ENCODE assay signal across 21 cellular contexts in genomic region chr17:71081666-71082065, GRCh38.
"Had no signal": no experiment of that assay in that cellular context is flagged by ENCODE, and none has a peak within 500 bp of the region (broad histone marks: within the 10 kb centered on the region; RNA-seq: fewer than 3 reads in every experiment).

No MANE protein-coding gene starts in this region.

- H3K27ac Mint-ChIP-seq: immature natural killer cell, naive B cell, nephron, progenitor cell of endocrine pancreas, type B pancreatic cell had no signal

- H3K36me3 Mint-ChIP-seq: naive B cell, type B pancreatic cell had no signal

- H3K4me1 Mint-ChIP-seq: immature natural killer cell, naive B cell, nephron had no signal

- H3K4me2 ChIP-seq: smooth muscle cell had no signal

- H3K27ac ChIP-seq: coronary artery, heart left ventricle, left ventricle myocardium inferior, pancreas had no signal

- H3K4me3 ChIP-seq: coronary artery, heart left ventricle, left ventricle myocardium inferior, lung, pancreas, smooth muscle cell had no signal

- H3K9me3 ChIP-seq: heart left ventricle, left ventricle myocardium inferior, pancreas had no signal

- H3K9me3 Mint-ChIP-seq: type B pancreatic cell had no signal

- FAIRE-seq: keratinocyte, pancreas, urothelium cell line had no signal

- H3K27me3 Mint-ChIP-seq: naive B cell, type B pancreatic cell had no signal

- H3K27me3 ChIP-seq: heart left ventricle, pancreas had no signal

- ATAC-seq: heart left ventricle, pancreas, right cardiac atrium had no signal

- H3K4me1 ChIP-seq: heart left ventricle, left ventricle myocardium inferior, pancreas had no signal

- DNase-seq: effector CD4-positive, alpha-beta T cell; foreskin melanocyte; heart left ventricle; hippocampal formation; immature natural killer cell; left ventricle myocardium inferior; mesendoderm; naive B cell; occipital lobe; pancreas; right cardiac atrium; stimulated activated CD4-positive, alpha-beta T cell treated with anti-CD3 and anti-CD28 coated beads, Interleukin-2, amount 100 ng/mL, for 48 hours; stimulated activated naive CD4-positive, alpha-beta T cell treated with Interleukin-2 at 50 U/mL for 16 hours had no signal

- H3K4me3 Mint-ChIP-seq: immature natural killer cell, naive B cell, nephron, type B pancreatic cell had no signal

- H3K36me3 ChIP-seq: heart left ventricle, left ventricle myocardium inferior, pancreas had no signal
